Comparison of ENCODE assay signal across 8 cellular contexts in the genomic region with DNA sequence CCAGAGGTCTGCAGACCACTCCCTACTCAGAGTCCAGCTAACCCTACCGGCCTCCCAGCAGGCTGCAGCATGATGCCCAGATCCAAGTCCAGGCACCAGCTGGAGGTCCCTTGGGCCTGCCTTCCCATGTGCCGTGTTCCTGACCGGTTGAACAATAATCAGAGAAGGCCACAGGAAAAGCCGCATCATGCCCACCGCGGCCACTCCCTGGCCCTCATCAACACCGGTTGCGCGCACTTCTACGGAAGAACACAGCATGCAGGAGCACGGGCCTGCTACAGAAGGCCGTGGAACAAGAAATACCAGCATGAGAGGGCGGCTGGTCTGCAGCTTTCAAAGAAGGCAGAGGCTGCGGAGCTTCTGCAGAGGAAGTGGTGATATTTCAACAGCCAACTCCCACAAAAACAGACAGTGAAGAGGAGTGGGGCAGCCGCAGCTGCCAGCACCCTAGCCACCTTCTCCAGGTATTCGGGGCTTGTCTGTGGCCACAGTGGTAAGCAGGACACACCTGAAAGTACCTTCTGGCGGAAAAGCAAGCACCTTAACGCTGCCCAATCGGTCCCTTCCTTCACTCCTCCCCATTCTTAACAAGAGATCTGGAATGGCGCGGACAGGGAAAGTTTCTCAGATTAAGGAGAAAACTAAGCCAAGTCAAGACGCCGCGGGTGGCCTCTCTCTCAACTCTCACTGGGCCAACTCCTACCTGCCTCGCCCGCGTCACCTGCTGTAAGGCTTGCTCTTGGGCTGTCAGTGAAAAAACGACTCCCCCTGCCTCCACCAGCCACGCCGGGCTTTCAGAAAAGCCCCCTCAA.
DNase-seq lines count a peak whose midpoint lies in the region; ATAC-seq and TF ChIP-seq lines count a peak whose summit lies in the region.

No MANE protein-coding gene starts in this region.

- TF ChIP-seq CTCF in astrocyte of the cerebellum (IDR thresholded peaks at IDR 0.05; ENCODE audit: low read depth, low read length, missing control alignments) (no peak), GM10248 (IDR thresholded peaks at IDR 0.05; ENCODE audit: control extremely low read depth, extremely low read depth, low read depth, missing control alignments) (no peak)

- peak overlapping the region; percentile 16 for H3K4me3 ChIP-seq in astrocyte of the cerebellum (ENCODE audit: low read depth, low read length)
- H3K4me3 ChIP-seq in mucosa of rectum (ENCODE audit: low read length in 2 of 2): peak overlapping the region; percentile 34 to 61

- CTCF ChIA-PET in GM10248 (lab: Yijun Ruan, JAX): no interaction called here

- no peak overlapping the region for H3K27ac ChIP-seq in mucosa of rectum (ENCODE audit: low read depth in 2 of 2, low read length in 2 of 2)

- H3K4me1 ChIP-seq in mucosa of rectum (ENCODE audit: control insufficient read depth in 2 of 2, insufficient read depth in 2 of 2, low read length in 2 of 2): peaks cover 2 to 12% of the 10 kb centered on the region in 2 donors

- POLR2A ChIA-PET in GM10248 (lab: Yijun Ruan, JAX): no interaction called here

- no peaks in the 10 kb centered on the region for H3K9me3 ChIP-seq in mucosa of rectum (ENCODE audit: control insufficient read depth in 2 of 2, low read length in 2 of 2)

- in situ Hi-C loops in astrocyte of the cerebellum (cut with HindIII; ENCODE audit: low sequenced_read_pairs): no loop called here

- no peak for TF ChIP-seq EP300 in Ishikawa (IDR thresholded peaks at IDR 0.05; ENCODE audit: borderline replicate concordance)

- peaks cover 26 to 33% of the 10 kb centered on the region in 2 donors for H3K27me3 ChIP-seq in mucosa of rectum (ENCODE audit: control insufficient read depth in 2 of 2, insufficient read depth in 2 of 2, low read length in 2 of 2)

- H3K36me3 ChIP-seq in mucosa of rectum (ENCODE audit: control insufficient read depth in 2 of 2, insufficient read depth in 2 of 2, low read length in 2 of 2): no peaks in the 10 kb centered on the region

- peak; percentile 19 for DNase-seq in CD1c-positive myeloid dendritic cell (ENCODE audit: extremely low spot score)
- DNase-seq in astrocyte of the cerebellum (ENCODE audit: low read depth): no peak
- no peak for DNase-seq in GM10248 (ENCODE audit: extremely low spot score)
- no peak for DNase-seq in DMS114 treated with DMSO at 0.1 percent for 48 hours (lab: John Stamatoyannopoulos, UW; ENCODE audit: unreplicated experiment)

- peak overlapping the region in 1 of 2 donors; percentile 10 for H3K9ac ChIP-seq in mucosa of rectum (ENCODE audit: low read depth in 1 of 2, low read length in 2 of 2)

- no peak for TF ChIP-seq RAD21 in Ishikawa (IDR thresholded peaks at IDR 0.05; ENCODE audit: low read depth)

- ATAC-seq in GM21717 (IDR thresholded peaks at IDR 0.05; ENCODE audit: unreplicated experiment) (no peak), HG03139 (IDR thresholded peaks at IDR 0.05; ENCODE audit: unreplicated experiment) (no peak)

TF ChIP-seq in Ishikawa, 13 proteins besides CTCF, POLR2A, EP300 and RAD21:
- TF ChIP-seq EGR1 (IDR thresholded peaks at IDR 0.05) (no peak), CREB1 (IDR thresholded peaks at IDR 0.05; ENCODE audit: low read depth) (no peak), CEBPB (IDR thresholded peaks at IDR 0.05) (no peak)
- TF ChIP-seq, protein P1, sequence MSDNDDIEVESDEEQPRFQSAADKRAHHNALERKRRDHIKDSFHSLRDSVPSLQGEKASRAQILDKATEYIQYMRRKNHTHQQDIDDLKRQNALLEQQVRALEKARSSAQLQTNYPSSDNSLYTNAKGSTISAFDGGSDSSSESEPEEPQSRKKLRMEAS (IDR thresholded peaks at IDR 0.05): 0 out of 2 replicates have a peak, but pooled peaks have one; percentile 5
